ENCODE assay signal across 13 cellular contexts in genomic region chr17:4005296-4006164, GRCh38.
"Had no signal": no experiment of that assay in that cellular context is flagged by ENCODE, and none has a peak within 500 bp of the region (broad histone marks: within the 10 kb centered on the region; RNA-seq: fewer than 3 reads in every experiment).

No MANE protein-coding gene starts in this region.

- H3K27ac ChIP-seq: esophagus squamous epithelium, left lung had no signal

- H3K4me3 ChIP-seq: colonic mucosa, esophagus squamous epithelium, left lung, prostate gland, smooth muscle cell had no signal

- H3K9me3 ChIP-seq: colonic mucosa, esophagus squamous epithelium, left lung, prostate gland had no signal

- DNase-seq: esophagus squamous epithelium, occipital lobe had no signal

- H3K4me2 ChIP-seq: smooth muscle cell had no signal

- H3K4me1 ChIP-seq: prostate gland had no signal

- H3K9me3 Mint-ChIP-seq: activated CD4-positive, alpha-beta T cell treated with anti-CD3 and anti-CD28 coated beads, Interleukin-2, amount 10 ng/mL, durations not matched to agents 24 days and 14 days; activated naive CD4-positive, alpha-beta T cell treated with anti-CD3 and anti-CD28 coated beads, Interleukin-2, amount 10 ng/mL, durations not matched to agents 7 days and 5 days; natural killer cell treated with Interleukin-12 subunit alpha and Interleukin-12 subunit beta and Interleukin-15 and Interleukin-18, amount 100 ng/mL, for 72 hours; stimulated activated naive CD8-positive, alpha-beta T cell treated with anti-CD3 and anti-CD28 coated beads, Interleukin-15, Interleukin-2, amounts not matched to agents 100 ng/mL and 50 ng/mL, for 24 hours had no signal

- H3K4me3 Mint-ChIP-seq: activated CD4-positive, alpha-beta T cell treated with anti-CD3 and anti-CD28 coated beads, Interleukin-2, amount 10 ng/mL, durations not matched to agents 24 days and 14 days; activated naive CD4-positive, alpha-beta T cell treated with anti-CD3 and anti-CD28 coated beads, Interleukin-2, amount 10 ng/mL, durations not matched to agents 7 days and 5 days; natural killer cell treated with Interleukin-12 subunit alpha and Interleukin-12 subunit beta and Interleukin-15 and Interleukin-18, amount 100 ng/mL, for 72 hours; stimulated activated naive CD8-positive, alpha-beta T cell treated with anti-CD3 and anti-CD28 coated beads, Interleukin-15, Interleukin-2, amounts not matched to agents 100 ng/mL and 50 ng/mL, for 24 hours had no signal

- H3K27ac Mint-ChIP-seq: activated CD4-positive, alpha-beta T cell treated with anti-CD3 and anti-CD28 coated beads, Interleukin-2, amount 10 ng/mL, durations not matched to agents 24 days and 14 days; activated naive CD4-positive, alpha-beta T cell treated with anti-CD3 and anti-CD28 coated beads, Interleukin-2, amount 10 ng/mL, durations not matched to agents 7 days and 5 days; natural killer cell treated with Interleukin-12 subunit alpha and Interleukin-12 subunit beta and Interleukin-15 and Interleukin-18, amount 100 ng/mL, for 72 hours; stimulated activated naive CD8-positive, alpha-beta T cell treated with anti-CD3 and anti-CD28 coated beads, Interleukin-15, Interleukin-2, amounts not matched to agents 100 ng/mL and 50 ng/mL, for 24 hours had no signal

- H3K36me3 Mint-ChIP-seq: natural killer cell treated with Interleukin-12 subunit alpha and Interleukin-12 subunit beta and Interleukin-15 and Interleukin-18, amount 100 ng/mL, for 72 hours had no signal

- H3K27me3 ChIP-seq: colonic mucosa, left lung had no signal

- FAIRE-seq: endometrium, kidney, TTC549 had no signal
